In the genomic region with DNA sequence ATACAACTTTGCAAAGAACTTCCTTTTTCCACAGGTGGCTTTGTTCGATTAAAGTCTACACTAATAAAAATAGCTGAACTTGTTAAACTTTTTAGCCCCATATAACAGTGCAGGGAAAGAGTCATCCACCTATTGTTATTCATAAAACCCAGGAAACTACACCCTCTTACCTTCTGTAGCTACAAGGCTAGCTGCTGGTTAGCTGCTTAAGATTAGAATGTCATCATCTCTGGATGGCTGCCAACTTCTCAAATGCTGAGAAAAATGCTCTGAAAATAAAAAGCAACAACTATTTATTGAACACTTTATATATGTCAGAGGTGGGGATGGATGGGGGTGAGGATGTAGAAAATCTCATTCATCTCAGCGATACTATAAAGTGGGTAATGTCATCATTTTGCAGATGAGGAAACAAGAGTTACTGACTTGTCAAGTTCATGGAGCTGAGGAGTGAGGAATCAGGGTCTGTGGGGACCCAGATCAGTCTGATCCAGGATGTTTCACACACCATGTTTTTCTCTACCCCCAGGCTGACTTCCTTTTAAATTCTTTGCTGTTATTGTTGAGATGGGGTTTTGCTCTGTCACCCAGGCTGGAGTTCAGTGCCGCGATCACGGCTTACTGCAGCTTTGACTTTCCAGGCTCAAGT, we compare ENCODE assay signal across 12 cellular contexts. TPM values are rescaled to one million over a fixed set of nuclear protein-coding genes. Genes with fewer than 3 reads are reported as not detected.
DNase-seq lines count a peak whose midpoint lies in the region; ATAC-seq, FAIRE-seq and TF ChIP-seq lines count a peak whose summit lies in the region.
"Had no signal": no experiment of that assay in that cellular context is flagged by ENCODE, and none has a peak within 500 bp of the region (broad histone marks: within the 10 kb centered on the region; RNA-seq: fewer than 3 reads in every experiment).

No MANE protein-coding gene starts in this region.

- no peaks in the 10 kb centered on the region for H3K27me3 ChIP-seq in bronchial epithelial cell (ENCODE audit: control insufficient read depth, insufficient read depth, low read length)
- H3K27me3 ChIP-seq: stomach had no signal

- no peaks in the 10 kb centered on the region for H3K36me3 ChIP-seq in bronchial epithelial cell (ENCODE audit: control insufficient read depth, insufficient read depth, low read length)

- in situ Hi-C loops in G401 (cut with HindIII; ENCODE audit: low sequenced_read_pairs): no loop called here

- no peak for ATAC-seq in HG03432 (IDR thresholded peaks at IDR 0.05; ENCODE audit: unreplicated experiment)
- ATAC-seq: activated naive CD4-positive, alpha-beta T cell treated with anti-CD3 and anti-CD28 coated beads, Interleukin-2, amount 50 U/mL, for 72 hours had no signal

- FAIRE-seq in bronchial epithelial cell (lab: Jason Lieb, UNC): no peak
- FAIRE-seq: GM19239 had no signal

- no peak for TF ChIP-seq RAD21 in Ishikawa (IDR thresholded peaks at IDR 0.05; ENCODE audit: low read depth)

- H3K4me3 ChIP-seq in bronchial epithelial cell (ENCODE audit: low read depth, low read length): no peak overlapping the region
- H3K4me3 ChIP-seq: stomach had no signal

- no peak for TF ChIP-seq CTCF in bronchial epithelial cell (IDR thresholded peaks at IDR 0.05; ENCODE audit: insufficient read depth, low read length, severe bottlenecking)

- TF ChIP-seq EP300 in Ishikawa (IDR thresholded peaks at IDR 0.05; ENCODE audit: borderline replicate concordance): no peak

- DNase-seq in G401 (ENCODE audit: low spot score) (peak; percentile 9), bronchial epithelial cell (ENCODE audit: low read depth) (peak; percentile 50), kidney tubule cell (ENCODE audit: low spot score) (peak; percentile 44), KG1 (lab: John Stamatoyannopoulos, UW) (no peak), SW 1271 (lab: John Stamatoyannopoulos, UW) (no peak)
- DNase-seq: activated CD4-positive, alpha-beta T cell treated with anti-CD3 and anti-CD28 coated beads, Interleukin-2, amount 50 U/mL, for 48 hours; NCI-H510A; stomach had no signal

TF ChIP-seq in Ishikawa, 13 proteins besides CTCF, POLR2A, EP300 and RAD21:
- TF ChIP-seq NFIC (IDR thresholded peaks at IDR 0.05): peak; percentile 34; the same call in 1 of the 2 replicates
- no peak for TF ChIP-seq YY1 (IDR thresholded peaks at IDR 0.05; ENCODE audit: low read depth)

RNA-seq across cellular contexts. Expression of a gene that starts 17.1 kb away (rescaled TPM):
- total RNA-seq in G401 (2014; rRNA removed; shearing (Covaris generic)): 78.2 and 86.1 TPM in 2 replicates
- 34.5 and 45.1 TPM in 2 replicates for total RNA-seq in bronchial epithelial cell

RNA-seq across cellular contexts. Expression of a gene that starts 17.2 kb away (rescaled TPM):
- total RNA-seq in G401 (2014; rRNA removed; shearing (Covaris generic)): 12.4 and 19.9 TPM in 2 replicates
- total RNA-seq in bronchial epithelial cell: 15.8 and 16.4 TPM in 2 replicates

Comparison
In these comparisons a context has a peak if more than half of its experiments do, and no peak if none do; other contexts are left out.
1. DNase-seq: peak in G401 (single experiment), bronchial epithelial cell (single experiment) and kidney tubule cell (single experiment); none in KG1 (single experiment) and SW 1271 (0 of 2).